ENCODE assay signal across 7 cellular contexts in the genomic region with DNA sequence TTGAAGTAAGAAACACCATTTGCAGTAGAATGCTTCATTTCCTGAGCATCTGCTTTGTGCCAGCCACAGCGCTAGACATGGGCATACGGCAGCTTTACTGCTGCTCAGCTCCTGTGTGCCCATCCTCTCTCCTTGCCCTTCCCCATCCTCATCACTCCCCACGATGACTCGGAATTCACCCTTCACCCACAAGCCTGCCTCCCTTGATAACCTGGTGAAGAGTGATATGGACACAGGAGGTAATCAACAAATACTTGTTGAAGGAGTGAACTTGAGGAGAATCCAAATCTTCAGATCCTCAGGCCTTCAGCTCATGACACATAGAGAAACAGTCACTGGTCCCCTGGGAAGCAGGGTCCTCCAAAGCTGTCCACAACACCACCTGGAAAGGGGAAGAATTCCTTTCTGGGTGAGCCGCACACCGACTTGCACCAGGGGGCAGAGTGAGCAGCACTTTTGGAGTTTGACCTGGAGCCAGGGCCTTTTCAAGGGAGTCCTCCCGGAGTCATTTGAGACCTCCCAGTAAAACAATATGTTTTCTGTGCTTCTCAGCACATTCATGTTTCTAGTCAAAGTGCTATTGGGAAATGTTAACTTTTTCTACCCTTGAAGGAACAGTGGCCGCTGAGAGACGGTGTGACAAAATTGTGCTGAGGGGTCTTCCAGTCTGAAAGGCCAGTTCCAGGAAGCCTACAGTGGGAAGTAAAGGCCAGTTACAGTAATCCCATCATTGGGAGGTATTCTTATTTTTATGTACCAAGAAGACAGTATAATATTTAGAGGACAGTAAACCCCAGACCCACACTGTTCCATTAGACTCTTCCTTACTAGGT.
A peak's percentile ranks its signal among the peaks of the same experiment; 100 is the strongest.
DNase-seq lines count a peak whose midpoint lies in the region; ATAC-seq and TF ChIP-seq lines count a peak whose summit lies in the region.

No MANE protein-coding gene starts in this region.

- CTCF ChIA-PET in Panc1 (lab: Charles Lee), result interaction anchor here (0.6 kb wide), 1 partner anchor 383 kb away, joined by 3 read pairs; no protein-coding TSS in a partner anchor

- POLR2A ChIA-PET in Panc1 (lab: Charles Lee), result no interaction called here

- TF ChIP-seq CTCF in DOHH2 (IDR thresholded peaks at IDR 0.05; ENCODE audit: low read depth, low read length, poor library complexity, severe bottlenecking) (peak; percentile 43), Panc1 (IDR thresholded peaks at IDR 0.05) (peak; percentile 81), cardiac fibroblast (IDR thresholded peaks at IDR 0.05; ENCODE audit: low read depth, low read length) (peak; percentile 86), transverse colon (IDR thresholded peaks at IDR 0.05) (peak; percentile 39 to 71 (median 66))

- ATAC-seq in Panc1 (peak; percentile 75), GM21528 (IDR thresholded peaks at IDR 0.05; ENCODE audit: low FRiP score, unreplicated experiment) (no peak)

- H3K4me2 ChIP-seq in DOHH2 (ENCODE audit: low read length), result no peak overlapping the region

- peak; percentile 44 for DNase-seq in HS-5 (ENCODE audit: low read depth)
- peak; percentile 38 for DNase-seq in Panc1 (ENCODE audit: low read depth, low spot score)
- peak; percentile 89 to 92 for DNase-seq in cardiac fibroblast (ENCODE audit: low read depth in 2 of 2)
- DNase-seq in left kidney (ENCODE audit: low read depth, low spot score), result peak; percentile 90
- peak; percentile 65 for DNase-seq in transverse colon

- H3K4me1 ChIP-seq in DOHH2 (ENCODE audit: control insufficient read depth, low read length), result peaks cover 7% of the 10 kb centered on the region
- H3K4me1 ChIP-seq in Panc1 (ENCODE audit: control insufficient read depth, insufficient read depth, low read length), result peaks cover 3% of the 10 kb centered on the region; the same call in 1 of the 2 replicates
- peaks cover 0 to 14% (median 4%) of the 10 kb centered on the region in 4 donors for H3K4me1 ChIP-seq in transverse colon

- no peak for TF ChIP-seq EP300 in transverse colon (IDR thresholded peaks at IDR 0.05; ENCODE audit: low read depth)

- H3K4me3 ChIP-seq in DOHH2 (ENCODE audit: low read length), result no peak overlapping the region
- H3K4me3 ChIP-seq in Panc1 (ENCODE audit: low read depth in 2 of 2, low read length in 2 of 2), result no peak overlapping the region
- no peak overlapping the region for H3K4me3 ChIP-seq in cardiac fibroblast (replicated peaks in 1 of 2; ENCODE audit: low read depth in 2 of 2, low read length in 2 of 2)
- H3K4me3 ChIP-seq in transverse colon, result no peak overlapping the region

- H3K9me2 ChIP-seq in DOHH2 (replicated peaks; ENCODE audit: control insufficient read depth, low read length), result no peaks in the 10 kb centered on the region

- TF ChIP-seq POLR2A in transverse colon (IDR thresholded peaks at IDR 0.05), result no peak

- no peaks in the 10 kb centered on the region for H3K9me3 ChIP-seq in DOHH2 (ENCODE audit: control insufficient read depth, insufficient read depth, low read length)
- no peaks in the 10 kb centered on the region for H3K9me3 ChIP-seq in Panc1 (ENCODE audit: control insufficient read depth, insufficient read depth, low read depth, low read length)
- H3K9me3 ChIP-seq in transverse colon, result no peaks in the 10 kb centered on the region

- no peaks in the 10 kb centered on the region for H3K36me3 ChIP-seq in DOHH2 (ENCODE audit: control insufficient read depth, low read length)
- H3K36me3 ChIP-seq in Panc1 (ENCODE audit: control insufficient read depth, insufficient read depth, low read length), result no peaks in the 10 kb centered on the region
- H3K36me3 ChIP-seq in transverse colon, result no peaks in the 10 kb centered on the region

- H3K79me2 ChIP-seq in DOHH2 (ENCODE audit: control insufficient read depth, low read length), result no peaks in the 10 kb centered on the region

- no peaks in the 10 kb centered on the region for H4K20me1 ChIP-seq in DOHH2 (ENCODE audit: control insufficient read depth, insufficient read depth, low read depth, low read length)

- BruUV-seq in Panc1 (replicated peaks; lab: Mats Ljungman, UMichigan), result no TSS peak

- intact Hi-C loops in Panc1 (cut with micrococcal nuclease; ENCODE audit: unreplicated experiment) (loop anchor here (1.0 kb wide), 1 partner anchor 382 kb away; no protein-coding TSS in a partner anchor), transverse colon (cut with DNase I; ENCODE audit: low total_unique reads) (loop anchor here (10.0 kb wide), 1 partner anchor 146 kb away; no protein-coding TSS in a partner anchor)

- H3K27me3 ChIP-seq in DOHH2 (ENCODE audit: control insufficient read depth, low read length) (peaks cover 31% of the 10 kb centered on the region), Panc1 (ENCODE audit: control insufficient read depth, insufficient read depth, low read length) (0 out of 2 replicates have a peak, but pooled peaks cover 2% of the 10 kb centered on the region), transverse colon (no peaks in the 10 kb centered on the region)

- in situ Hi-C loops in Panc1 (cut with HindIII; ENCODE audit: low pct_unique_long_range_greater_than_20kb, low sequenced_read_pairs), result no loop called here
- in situ Hi-C loops in transverse colon (cut with MboI; ENCODE audit: low pct_ligation_motif_present in 1 of 4, low pct_unique_long_range_greater_than_20kb in 1 of 4, low sequenced_read_pairs in 3 of 4), result loop anchor here in 1 of 4 donors (25.0 kb wide), 1 partner anchor 386 kb away; the partner anchor contains the start of gene ADAMTS6

- no peaks in the 10 kb centered on the region for H3F3A ChIP-seq in DOHH2 (ENCODE audit: control insufficient read depth, insufficient read depth)

- no peak overlapping the region for H3K27ac ChIP-seq in DOHH2 (ENCODE audit: low read depth, low read length)
- no peak overlapping the region for H3K27ac ChIP-seq in Panc1 (ENCODE audit: low read length)
- peak overlapping the region in 3 of 4 donors; percentile 0 to 94 (median 80) for H3K27ac ChIP-seq in transverse colon

- WGBS in transverse colon (ENCODE audit: low coverage in 1 of 2), 2 donors, result 50 to 56% methylated on average over 6 to 9 of the region's 9 CpGs

Comparison
In these comparisons a context has a peak if more than half of its experiments do, and no peak if none do; other contexts are left out.
1. H3K27ac ChIP-seq: peak in transverse colon (3 of 4); none in DOHH2 (single experiment) and Panc1 (single experiment).
2. DNase-seq: peak in every context shown above with its lines; median percentile 90 in cardiac fibroblast; 90 in left kidney; 65 in transverse colon; 44 in HS-5; 38 in Panc1.
3. Peak in every context shown above with its lines, with median percentiles within 50 percentile points of each other: CTCF ChIP-seq.